Comparison of ENCODE assay signal across 1 cellular context in the genomic region with DNA sequence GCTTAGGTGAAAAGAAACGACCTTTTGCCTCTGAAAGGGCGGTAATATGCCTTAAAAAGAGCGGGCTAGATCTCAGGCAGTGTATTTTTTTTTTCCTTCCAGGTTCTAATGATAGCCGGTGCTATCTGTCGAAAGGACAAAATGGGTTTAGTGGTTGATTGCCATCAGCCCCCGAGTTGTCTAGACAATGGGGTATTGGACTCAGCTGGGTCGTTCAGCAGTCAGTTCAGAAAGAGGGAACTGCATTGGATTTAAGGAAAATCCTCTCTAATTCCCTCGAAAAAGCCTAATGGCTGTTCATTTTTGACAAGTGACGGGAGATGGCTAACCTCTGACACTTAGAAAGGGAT.
TF ChIP-seq lines count a peak whose summit lies in the region.

No MANE protein-coding gene starts in this region.

TF ChIP-seq in liver, 16 proteins besides CTCF, POLR2A, EP300 and RAD21 (continued from another document):
- TF ChIP-seq, protein P1, sequence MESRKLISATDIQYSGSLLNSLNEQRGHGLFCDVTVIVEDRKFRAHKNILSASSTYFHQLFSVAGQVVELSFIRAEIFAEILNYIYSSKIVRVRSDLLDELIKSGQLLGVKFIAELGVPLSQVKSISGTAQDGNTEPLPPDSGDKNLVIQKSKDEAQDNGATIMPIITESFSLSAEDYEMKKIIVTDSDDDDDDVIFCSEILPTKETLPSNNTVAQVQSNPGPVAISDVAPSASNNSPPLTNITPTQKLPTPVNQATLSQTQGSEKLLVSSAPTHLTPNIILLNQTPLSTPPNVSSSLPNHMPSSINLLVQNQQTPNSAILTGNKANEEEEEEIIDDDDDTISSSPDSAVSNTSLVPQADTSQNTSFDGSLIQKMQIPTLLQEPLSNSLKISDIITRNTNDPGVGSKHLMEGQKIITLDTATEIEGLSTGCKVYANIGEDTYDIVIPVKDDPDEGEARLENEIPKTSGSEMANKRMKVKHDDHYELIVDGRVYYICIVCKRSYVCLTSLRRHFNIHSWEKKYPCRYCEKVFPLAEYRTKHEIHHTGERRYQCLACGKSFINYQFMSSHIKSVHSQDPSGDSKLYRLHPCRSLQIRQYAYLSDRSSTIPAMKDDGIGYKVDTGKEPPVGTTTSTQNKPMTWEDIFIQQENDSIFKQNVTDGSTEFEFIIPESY (IDR thresholded peaks at IDR 0.05), result no peak
- no peak for TF ChIP-seq TAF1 (conservative IDR thresholded peaks at IDR 0.05)
- no peak for TF ChIP-seq HNF4A (conservative IDR thresholded peaks at IDR 0.05)
- no peak for TF ChIP-seq NR2F2 (IDR thresholded peaks at IDR 0.05)
